ENCODE assay signal across 8 cellular contexts in genomic region chr19:19319725-19320361, GRCh38. TPM values are rescaled to one million over a fixed set of nuclear protein-coding genes. Genes with fewer than 3 reads are reported as not detected.
DNase-seq lines count a peak whose midpoint lies in the region; ATAC-seq and TF ChIP-seq lines count a peak whose summit lies in the region.

No MANE protein-coding gene starts in this region.

- H3K4me3 ChIP-seq in BJ (ENCODE audit: low read depth, low read length) (peak overlapping the region; percentile 92), HEK293 (ENCODE audit: low read depth, low read length) (peak overlapping the region; percentile 100), iPS-20b (ENCODE audit: low read length) (peak overlapping the region; percentile 69), subcutaneous abdominal adipose tissue (ENCODE audit: low read depth in 1 of 5, low read length in 5 of 5) (peak overlapping the region; percentile 82 to 99 (median 94))

- CTCF ChIA-PET in BJ (lab: Yijun Ruan, JAX) (no interaction called here), HEK293 (lab: Yijun Ruan, JAX) (no interaction called here)

- peaks cover 3% of the 10 kb centered on the region; the same call in 1 of the 2 replicates for H3K4me1 ChIP-seq in HEK293 (ENCODE audit: control insufficient read depth, insufficient read depth, low read length)
- peaks cover 7% of the 10 kb centered on the region; the same call in 1 of the 2 replicates for H3K4me1 ChIP-seq in iPS-20b (ENCODE audit: insufficient read depth, low read length)
- peaks cover 2 to 36% (median 27%) of the 10 kb centered on the region in 5 donors for H3K4me1 ChIP-seq in subcutaneous abdominal adipose tissue (ENCODE audit: control insufficient read depth in 5 of 5, insufficient read depth in 5 of 5, low read length in 5 of 5)

- ATAC-seq in HG03460 (IDR thresholded peaks at IDR 0.05; ENCODE audit: unreplicated experiment): no peak

- peak overlapping the region; percentile 78 for H3K9ac ChIP-seq in iPS-20b (ENCODE audit: low read depth, low read length)
- peak overlapping the region; percentile 89 to 100 (median 99) for H3K9ac ChIP-seq in subcutaneous abdominal adipose tissue (ENCODE audit: low read length in 5 of 5)

- DNase-seq in BJ (ENCODE audit: low read depth) (no peak), COLO668 (lab: John Stamatoyannopoulos, UW; ENCODE audit: unreplicated experiment) (no peak), NCI-H146 treated with DMSO at 0.1 percent for 48 hours (lab: John Stamatoyannopoulos, UW; ENCODE audit: unreplicated experiment) (no peak)
- DNase-seq in activated T-helper 1 cell treated with anti-CD3 and anti-CD28 coated beads, Interleukin-12 subunit alpha, Interleukin-12 subunit beta, Interleukin-2, Interleukin-4 antibody, amounts not matched to agents 30 ng/mL and 10 ng/mL and 1 ng/mL, durations not matched to agents 14 hours and 24 hours and 36 hours (ENCODE audit: low spot score): no peak

- peak overlapping the region; percentile 98 for H3K27ac Mint-ChIP-seq in activated T-helper 1 cell treated with anti-CD3 and anti-CD28 coated beads, Interleukin-12 subunit alpha, Interleukin-12 subunit beta, Interleukin-2, Interleukin-4 antibody, amounts not matched to agents 30 ng/mL and 10 ng/mL and 1 ng/mL, durations not matched to agents 14 hours and 24 hours and 36 hours

- H3K36me3 ChIP-seq in BJ (ENCODE audit: control insufficient read depth, insufficient read depth, low read length) (peaks cover 15% of the 10 kb centered on the region), HEK293 (ENCODE audit: control insufficient read depth in 2 of 2, insufficient read depth in 1 of 2, low read length in 2 of 2) (peaks cover 23 to 39% of the 10 kb centered on the region in 2 experiments), iPS-20b (ENCODE audit: insufficient read depth, low read depth, low read length) (peaks cover 33% of the 10 kb centered on the region), subcutaneous abdominal adipose tissue (ENCODE audit: control insufficient read depth in 5 of 5, insufficient read depth in 5 of 5, low read length in 5 of 5) (peaks cover 0 to 34% (median 28%) of the 10 kb centered on the region in 5 donors)

- peaks cover 19% of the 10 kb centered on the region for H3K4me1 Mint-ChIP-seq in activated T-helper 1 cell treated with anti-CD3 and anti-CD28 coated beads, Interleukin-12 subunit alpha, Interleukin-12 subunit beta, Interleukin-2, Interleukin-4 antibody, amounts not matched to agents 30 ng/mL and 10 ng/mL and 1 ng/mL, durations not matched to agents 14 hours and 24 hours and 36 hours (ENCODE audit: low read depth)

- H3K27me3 Mint-ChIP-seq in activated T-helper 1 cell treated with anti-CD3 and anti-CD28 coated beads, Interleukin-12 subunit alpha, Interleukin-12 subunit beta, Interleukin-2, Interleukin-4 antibody, amounts not matched to agents 30 ng/mL and 10 ng/mL and 1 ng/mL, durations not matched to agents 14 hours and 24 hours and 36 hours (ENCODE audit: insufficient read depth): no peaks in the 10 kb centered on the region

- H3K9me3 ChIP-seq in HEK293 (ENCODE audit: control insufficient read depth, insufficient read depth, low read depth, low read length): no peaks in the 10 kb centered on the region
- H3K9me3 ChIP-seq in iPS-20b (ENCODE audit: insufficient read depth, low read depth, low read length): no peaks in the 10 kb centered on the region
- no peaks in the 10 kb centered on the region for H3K9me3 ChIP-seq in subcutaneous abdominal adipose tissue (ENCODE audit: control insufficient read depth in 5 of 5, low read length in 5 of 5)

- no peaks in the 10 kb centered on the region for H3K9me3 Mint-ChIP-seq in activated T-helper 1 cell treated with anti-CD3 and anti-CD28 coated beads, Interleukin-12 subunit alpha, Interleukin-12 subunit beta, Interleukin-2, Interleukin-4 antibody, amounts not matched to agents 30 ng/mL and 10 ng/mL and 1 ng/mL, durations not matched to agents 14 hours and 24 hours and 36 hours

- peaks cover 24% of the 10 kb centered on the region for H3K36me3 Mint-ChIP-seq in activated T-helper 1 cell treated with anti-CD3 and anti-CD28 coated beads, Interleukin-12 subunit alpha, Interleukin-12 subunit beta, Interleukin-2, Interleukin-4 antibody, amounts not matched to agents 30 ng/mL and 10 ng/mL and 1 ng/mL, durations not matched to agents 14 hours and 24 hours and 36 hours (ENCODE audit: low read depth)

- TF ChIP-seq CTCF in BJ (IDR thresholded peaks at IDR 0.05; ENCODE audit: insufficient read depth, low read depth, low read length) (no peak), HEK293 (tag by site-specific recombination; IDR thresholded peaks at IDR 0.05) (no peak)

- H3K4me3 Mint-ChIP-seq in activated T-helper 1 cell treated with anti-CD3 and anti-CD28 coated beads, Interleukin-12 subunit alpha, Interleukin-12 subunit beta, Interleukin-2, Interleukin-4 antibody, amounts not matched to agents 30 ng/mL and 10 ng/mL and 1 ng/mL, durations not matched to agents 14 hours and 24 hours and 36 hours: peak overlapping the region; percentile 94

- intact Hi-C loops in activated T-helper 1 cell treated with anti-CD3 and anti-CD28 coated beads, Interleukin-12 subunit alpha, Interleukin-12 subunit beta, Interleukin-2, Interleukin-4 antibody, amounts not matched to agents 30 ng/mL and 10 ng/mL and 1 ng/mL, durations not matched to agents 14 hours and 24 hours and 36 hours (cut with micrococcal nuclease): loop anchor here (1.0 to 5.0 kb wide), 12 partner anchors 41 to 684 kb away; partner anchors contain the start of genes ARMC6, BORCS8, COPE and DDX49

- H3K27me3 ChIP-seq in BJ (ENCODE audit: control insufficient read depth, insufficient read depth, low read length): no peaks in the 10 kb centered on the region
- no peaks in the 10 kb centered on the region for H3K27me3 ChIP-seq in iPS-20b (ENCODE audit: insufficient read depth, low read length)
- H3K27me3 ChIP-seq in subcutaneous abdominal adipose tissue (ENCODE audit: control insufficient read depth in 5 of 5, insufficient read depth in 4 of 5, low read length in 5 of 5): no peaks in the 10 kb centered on the region

- POLR2A ChIA-PET in BJ (lab: Charles Lee): no interaction called here
- POLR2A ChIA-PET in HEK293 (lab: Yijun Ruan, JAX): no interaction called here

- H3K27ac ChIP-seq in HEK293 (ENCODE audit: extremely low read depth, low read depth, low read length) (peak overlapping the region; percentile 90), iPS-20b (ENCODE audit: low read length) (peak overlapping the region; percentile 23), subcutaneous abdominal adipose tissue (ENCODE audit: low read depth, low read length) (peak overlapping the region; percentile 87)

TF ChIP-seq in HEK293, 187 proteins besides CTCF, POLR2A, EP300 and RAD21:
- TF ChIP-seq ZNF660 (tag by site-specific recombination; IDR thresholded peaks at IDR 0.05): no peak
- no peak for TF ChIP-seq ZNF501 (tag by site-specific recombination; IDR thresholded peaks at IDR 0.05)
- TF ChIP-seq ZNF335 (tag by site-specific recombination; conservative IDR thresholded peaks at IDR 0.05): no peak
- no peak for TF ChIP-seq ZSCAN30 (tag by site-specific recombination; IDR thresholded peaks at IDR 0.05)
- TF ChIP-seq ZBTB48 (tag by site-specific recombination; IDR thresholded peaks at IDR 0.05): peak; percentile 50; the same call in 1 of the 2 replicates
- no peak for TF ChIP-seq ZNF701 (tag by site-specific recombination; IDR thresholded peaks at IDR 0.05)
- TF ChIP-seq ZNF175 (tag by site-specific recombination; IDR thresholded peaks at IDR 0.05): no peak

RNA-seq across cellular contexts. Expression of gene SUGP1, which starts 0.5 kb away (rescaled TPM):
- polyA plus RNA-seq in BJ (2011; rRNA removed): 28.9 and 34.1 TPM in 2 replicates
- 17.1 and 31.5 TPM in 2 replicates for polyA minus RNA-seq in BJ (2011; rRNA and poly(A)+ RNA removed)
- total RNA-seq in activated T-helper 1 cell treated with anti-CD3 and anti-CD28 coated beads, Interleukin-12 subunit alpha, Interleukin-12 subunit beta, Interleukin-2, Interleukin-4 antibody, amounts not matched to agents 30 ng/mL and 10 ng/mL and 1 ng/mL, durations not matched to agents 14 hours and 24 hours and 36 hours: 76.3 and 79.8 TPM in 2 replicates

RNA-seq across cellular contexts. Expression of gene MAU2, which starts 0.8 kb away (rescaled TPM):
- 16.0 and 25.9 TPM in 2 replicates for polyA plus RNA-seq in BJ (2011; rRNA removed)
- 57.4 and 70.1 TPM in 2 replicates for polyA minus RNA-seq in BJ (2011; rRNA and poly(A)+ RNA removed)
- 71.4 and 73.4 TPM in 2 replicates for total RNA-seq in activated T-helper 1 cell treated with anti-CD3 and anti-CD28 coated beads, Interleukin-12 subunit alpha, Interleukin-12 subunit beta, Interleukin-2, Interleukin-4 antibody, amounts not matched to agents 30 ng/mL and 10 ng/mL and 1 ng/mL, durations not matched to agents 14 hours and 24 hours and 36 hours

RNA-seq across cellular contexts. Expression of gene TM6SF2, which starts 46.7 kb away (rescaled TPM):
- 3.1 and 5.6 TPM in 2 replicates for polyA plus RNA-seq in BJ (2011; rRNA removed)
- 1.8 and 3.4 TPM in 2 replicates for polyA minus RNA-seq in BJ (2011; rRNA and poly(A)+ RNA removed)
- not detected in 2 replicates for total RNA-seq in activated T-helper 1 cell treated with anti-CD3 and anti-CD28 coated beads, Interleukin-12 subunit alpha, Interleukin-12 subunit beta, Interleukin-2, Interleukin-4 antibody, amounts not matched to agents 30 ng/mL and 10 ng/mL and 1 ng/mL, durations not matched to agents 14 hours and 24 hours and 36 hours

Comparison
In these comparisons a context has a peak if more than half of its experiments do, and no peak if none do; other contexts are left out.
1. H3K27ac ChIP-seq: peak in every context shown above with its lines; median percentile 90 in HEK293; 87 in subcutaneous abdominal adipose tissue; 23 in iPS-20b.